Comparison of ENCODE assay signal across 1 cellular context in the genomic region with DNA sequence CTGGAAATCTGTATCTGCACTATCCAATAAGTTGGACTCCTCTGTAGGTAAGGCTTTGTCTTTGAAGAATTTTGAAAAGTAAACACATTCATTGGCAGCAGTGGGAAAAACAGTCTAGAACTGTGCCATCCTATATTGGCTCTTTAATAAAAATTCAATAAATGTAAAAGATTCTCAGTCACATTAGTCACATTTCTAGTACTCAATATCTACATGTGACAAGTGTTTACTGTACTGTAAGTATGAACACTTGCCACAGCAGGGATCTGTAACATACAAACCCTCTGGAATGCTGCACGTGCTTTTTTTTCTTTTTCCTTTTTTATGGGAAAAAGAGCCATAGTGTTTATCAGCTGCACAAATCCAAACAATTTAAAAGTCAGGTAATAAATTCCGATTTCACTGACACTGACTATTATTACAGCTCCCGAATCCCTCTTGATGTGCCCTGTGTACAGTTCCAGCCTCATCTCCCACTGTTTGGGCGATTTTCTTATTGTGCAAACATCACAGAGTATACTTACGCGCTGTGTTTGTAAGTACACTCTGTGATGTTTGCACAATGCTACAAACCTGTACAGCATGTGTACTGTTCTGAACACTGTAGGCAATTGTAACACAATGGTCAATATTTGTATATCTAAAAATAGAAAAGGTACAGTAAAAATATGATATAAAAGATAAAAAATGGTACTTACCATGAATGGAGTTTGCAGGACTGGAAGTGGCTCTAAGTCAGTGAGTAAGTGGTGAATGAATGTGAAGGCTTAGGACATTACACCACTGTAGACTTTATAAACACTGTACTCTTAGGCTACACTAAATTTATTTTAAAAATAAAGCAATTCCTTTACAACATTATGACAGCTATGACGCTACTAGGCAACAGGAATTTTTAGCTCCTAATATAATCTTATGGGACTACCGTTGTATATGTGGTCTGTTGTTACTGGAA.
TF ChIP-seq lines count a peak whose summit lies in the region.

No MANE protein-coding gene starts in this region.

TF ChIP-seq in HepG2, 621 proteins besides CTCF, POLR2A, EP300 and RAD21 (continued from another document):
- TF ChIP-seq, protein P1, sequence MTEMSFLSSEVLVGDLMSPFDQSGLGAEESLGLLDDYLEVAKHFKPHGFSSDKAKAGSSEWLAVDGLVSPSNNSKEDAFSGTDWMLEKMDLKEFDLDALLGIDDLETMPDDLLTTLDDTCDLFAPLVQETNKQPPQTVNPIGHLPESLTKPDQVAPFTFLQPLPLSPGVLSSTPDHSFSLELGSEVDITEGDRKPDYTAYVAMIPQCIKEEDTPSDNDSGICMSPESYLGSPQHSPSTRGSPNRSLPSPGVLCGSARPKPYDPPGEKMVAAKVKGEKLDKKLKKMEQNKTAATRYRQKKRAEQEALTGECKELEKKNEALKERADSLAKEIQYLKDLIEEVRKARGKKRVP (CRISPR knock-in tag; IDR thresholded peaks at IDR 0.05) = peak in 1 of 2 experiments; percentile 34; a peak in 1 of 4 replicates
- TF ChIP-seq, protein P2, sequence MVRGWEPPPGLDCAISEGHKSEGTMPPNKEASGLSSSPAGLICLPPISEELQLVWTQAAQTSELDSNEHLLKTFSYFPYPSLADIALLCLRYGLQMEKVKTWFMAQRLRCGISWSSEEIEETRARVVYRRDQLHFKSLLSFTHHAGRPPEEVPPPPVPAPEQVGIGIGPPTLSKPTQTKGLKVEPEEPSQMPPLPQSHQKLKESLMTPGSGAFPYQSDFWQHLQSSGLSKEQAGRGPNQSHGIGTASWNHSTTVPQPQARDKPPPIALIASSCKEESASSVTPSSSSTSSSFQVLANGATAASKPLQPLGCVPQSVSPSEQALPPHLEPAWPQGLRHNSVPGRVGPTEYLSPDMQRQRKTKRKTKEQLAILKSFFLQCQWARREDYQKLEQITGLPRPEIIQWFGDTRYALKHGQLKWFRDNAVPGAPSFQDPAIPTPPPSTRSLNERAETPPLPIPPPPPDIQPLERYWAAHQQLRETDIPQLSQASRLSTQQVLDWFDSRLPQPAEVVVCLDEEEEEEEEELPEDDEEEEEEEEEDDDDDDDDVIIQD (CRISPR knock-in tag; IDR thresholded peaks at IDR 0.05; ENCODE audit: low read depth) = 0 out of 2 replicates have a peak, but pooled peaks have one; percentile 14
- TF ChIP-seq RAD51 (IDR thresholded peaks at IDR 0.05; ENCODE audit: borderline replicate concordance) = no peak
- TF ChIP-seq, protein P3, sequence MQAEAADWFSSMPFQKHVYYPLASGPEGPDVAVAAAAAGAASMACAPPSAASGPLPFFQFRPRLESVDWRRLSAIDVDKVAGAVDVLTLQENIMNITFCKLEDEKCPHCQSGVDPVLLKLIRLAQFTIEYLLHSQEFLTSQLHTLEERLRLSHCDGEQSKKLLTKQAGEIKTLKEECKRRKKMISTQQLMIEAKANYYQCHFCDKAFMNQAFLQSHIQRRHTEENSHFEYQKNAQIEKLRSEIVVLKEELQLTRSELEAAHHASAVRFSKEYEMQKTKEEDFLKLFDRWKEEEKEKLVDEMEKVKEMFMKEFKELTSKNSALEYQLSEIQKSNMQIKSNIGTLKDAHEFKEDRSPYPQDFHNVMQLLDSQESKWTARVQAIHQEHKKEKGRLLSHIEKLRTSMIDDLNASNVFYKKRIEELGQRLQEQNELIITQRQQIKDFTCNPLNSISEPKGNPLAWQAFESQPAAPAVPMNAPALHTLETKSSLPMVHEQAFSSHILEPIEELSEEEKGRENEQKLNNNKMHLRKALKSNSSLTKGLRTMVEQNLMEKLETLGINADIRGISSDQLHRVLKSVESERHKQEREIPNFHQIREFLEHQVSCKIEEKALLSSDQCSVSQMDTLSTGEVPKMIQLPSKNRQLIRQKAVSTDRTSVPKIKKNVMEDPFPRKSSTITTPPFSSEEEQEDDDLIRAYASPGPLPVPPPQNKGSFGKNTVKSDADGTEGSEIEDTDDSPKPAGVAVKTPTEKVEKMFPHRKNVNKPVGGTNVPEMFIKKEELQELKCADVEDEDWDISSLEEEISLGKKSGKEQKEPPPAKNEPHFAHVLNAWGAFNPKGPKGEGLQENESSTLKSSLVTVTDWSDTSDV (CRISPR knock-in tag; IDR thresholded peaks at IDR 0.05) = no peak
- peak; percentile 78; the same call in 1 of the 2 replicates for TF ChIP-seq HMG20A (CRISPR knock-in tag; IDR thresholded peaks at IDR 0.05; ENCODE audit: borderline replicate concordance)
- TF ChIP-seq AGO2 (optimal IDR thresholded peaks at IDR 0.05; ENCODE audit: low read depth, low read length) = no peak
- peak; percentile 79 for TF ChIP-seq TBL1XR1 (IDR thresholded peaks at IDR 0.05; ENCODE audit: borderline replicate concordance, low read length, partially characterized antibody)
- TF ChIP-seq FOXJ3 (CRISPR knock-in tag; IDR thresholded peaks at IDR 0.05; ENCODE audit: borderline replicate concordance) = peak; percentile 91
- TF ChIP-seq, protein P4, sequence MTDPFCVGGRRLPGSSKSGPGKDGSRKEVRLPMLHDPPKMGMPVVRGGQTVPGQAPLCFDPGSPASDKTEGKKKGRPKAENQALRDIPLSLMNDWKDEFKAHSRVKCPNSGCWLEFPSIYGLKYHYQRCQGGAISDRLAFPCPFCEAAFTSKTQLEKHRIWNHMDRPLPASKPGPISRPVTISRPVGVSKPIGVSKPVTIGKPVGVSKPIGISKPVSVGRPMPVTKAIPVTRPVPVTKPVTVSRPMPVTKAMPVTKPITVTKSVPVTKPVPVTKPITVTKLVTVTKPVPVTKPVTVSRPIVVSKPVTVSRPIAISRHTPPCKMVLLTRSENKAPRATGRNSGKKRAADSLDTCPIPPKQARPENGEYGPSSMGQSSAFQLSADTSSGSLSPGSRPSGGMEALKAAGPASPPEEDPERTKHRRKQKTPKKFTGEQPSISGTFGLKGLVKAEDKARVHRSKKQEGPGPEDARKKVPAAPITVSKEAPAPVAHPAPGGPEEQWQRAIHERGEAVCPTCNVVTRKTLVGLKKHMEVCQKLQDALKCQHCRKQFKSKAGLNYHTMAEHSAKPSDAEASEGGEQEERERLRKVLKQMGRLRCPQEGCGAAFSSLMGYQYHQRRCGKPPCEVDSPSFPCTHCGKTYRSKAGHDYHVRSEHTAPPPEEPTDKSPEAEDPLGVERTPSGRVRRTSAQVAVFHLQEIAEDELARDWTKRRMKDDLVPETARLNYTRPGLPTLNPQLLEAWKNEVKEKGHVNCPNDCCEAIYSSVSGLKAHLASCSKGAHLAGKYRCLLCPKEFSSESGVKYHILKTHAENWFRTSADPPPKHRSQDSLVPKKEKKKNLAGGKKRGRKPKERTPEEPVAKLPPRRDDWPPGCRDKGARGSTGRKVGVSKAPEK (CRISPR knock-in tag; IDR thresholded peaks at IDR 0.05; ENCODE audit: borderline replicate concordance) = no peak
- peak; percentile 14; the same call in 1 of the 2 replicates for TF ChIP-seq STAG1 (CRISPR knock-in tag; IDR thresholded peaks at IDR 0.05)
- peak; percentile 43; the same call in 1 of the 2 replicates for TF ChIP-seq ZNF264 (CRISPR knock-in tag; IDR thresholded peaks at IDR 0.05)
- 0 out of 2 replicates have a peak, but pooled peaks have one; percentile 43 for TF ChIP-seq KLF11 (CRISPR knock-in tag; IDR thresholded peaks at IDR 0.05)
- peak; percentile 51; the same call in 1 of the 2 replicates for TF ChIP-seq HMG20B (CRISPR knock-in tag; conservative IDR thresholded peaks at IDR 0.05)
- TF ChIP-seq FOXA1 (IDR thresholded peaks at IDR 0.05) = peak; percentile 96
- peak; percentile 94 for TF ChIP-seq FOXA1 (CRISPR knock-in tag; IDR thresholded peaks at IDR 0.05)
- 0 out of 2 replicates have a peak, but pooled peaks have one; percentile 22 for TF ChIP-seq NR2F2 (IDR thresholded peaks at IDR 0.05; ENCODE audit: borderline replicate concordance, low read depth)
- TF ChIP-seq, protein P5, sequence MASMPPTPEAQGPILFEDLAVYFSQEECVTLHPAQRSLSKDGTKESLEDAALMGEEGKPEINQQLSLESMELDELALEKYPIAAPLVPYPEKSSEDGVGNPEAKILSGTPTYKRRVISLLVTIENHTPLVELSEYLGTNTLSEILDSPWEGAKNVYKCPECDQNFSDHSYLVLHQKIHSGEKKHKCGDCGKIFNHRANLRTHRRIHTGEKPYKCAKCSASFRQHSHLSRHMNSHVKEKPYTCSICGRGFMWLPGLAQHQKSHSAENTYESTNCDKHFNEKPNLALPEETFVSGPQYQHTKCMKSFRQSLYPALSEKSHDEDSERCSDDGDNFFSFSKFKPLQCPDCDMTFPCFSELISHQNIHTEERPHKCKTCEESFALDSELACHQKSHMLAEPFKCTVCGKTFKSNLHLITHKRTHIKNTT (CRISPR knock-in tag; IDR thresholded peaks at IDR 0.05) = no peak
- peak; percentile 3; the same call in 1 of the 2 replicates for TF ChIP-seq ZKSCAN8 (CRISPR knock-in tag; IDR thresholded peaks at IDR 0.05; ENCODE audit: borderline replicate concordance)
- no peak for TF ChIP-seq CREB1 (IDR thresholded peaks at IDR 0.05)
- TF ChIP-seq CREB1 (CRISPR knock-in tag; IDR thresholded peaks at IDR 0.05) = 0 out of 2 replicates have a peak, but pooled peaks have one; percentile 2
TF ChIP-seq in HepG2: peak in this region for 76.
